In genomic region chr4:118753685-118754084, GRCh38 we compare ENCODE assay signal across 23 cellular contexts.
DNase-seq lines count a peak whose midpoint lies in the region; ATAC-seq and TF ChIP-seq lines count a peak whose summit lies in the region.
"Had no signal": no experiment of that assay in that cellular context is flagged by ENCODE, and none has a peak within 500 bp of the region (broad histone marks: within the 10 kb centered on the region; RNA-seq: fewer than 3 reads in every experiment).

No MANE protein-coding gene starts in this region.

- H3K27ac ChIP-seq in right atrium auricular region (peak overlapping the region; percentile 28 to 75), esophagus muscularis mucosa (replicated peaks in 1 of 4) (peak overlapping the region; percentile 76 to 91 (median 82)), rectal smooth muscle tissue (ENCODE audit: low read depth, low read length) (peak overlapping the region; percentile 84), vagina (peak overlapping the region; percentile 89)
- H3K27ac ChIP-seq in effector memory CD4-positive, alpha-beta T cell (ENCODE audit: insufficient read depth, low read length, poor library complexity, severe bottlenecking) = no peak overlapping the region
- H3K27ac ChIP-seq: C4-2B had no signal

- no peak overlapping the region for H3K4me3 ChIP-seq in right atrium auricular region
- H3K4me3 ChIP-seq in esophagus muscularis mucosa = no peak overlapping the region
- H3K4me3 ChIP-seq in rectal smooth muscle tissue (ENCODE audit: low read length) = no peak overlapping the region
- no peak overlapping the region for H3K4me3 ChIP-seq in vagina
- no peak overlapping the region for H3K4me3 ChIP-seq in effector memory CD4-positive, alpha-beta T cell (ENCODE audit: insufficient read depth, low read depth, low read length, poor library complexity, severe bottlenecking)
- H3K4me3 ChIP-seq: adrenal gland, lung, MG63 had no signal

- WGBS in esophagus muscularis mucosa = 65% methylated on average over 1 of the region's 1 CpG

- DNase-seq in right atrium auricular region (ENCODE audit: low spot score) = no peak
- DNase-seq in Right ventricle myocardium superior = no peak
- no peak for DNase-seq in esophagus muscularis mucosa (ENCODE audit: extremely low spot score)
- no peak for DNase-seq in vagina (ENCODE audit: extremely low spot score in 2 of 2)
- DNase-seq in effector memory CD4-positive, alpha-beta T cell = no peak
- no peak for DNase-seq in Kasumi-1 (lab: John Stamatoyannopoulos, UW)
- no peak for DNase-seq in activated T-cell treated with anti-CD3 and anti-CD28 coated beads for 4 hours
- DNase-seq: activated CD4-positive, CD25-positive, alpha-beta regulatory T cell treated with anti-CD3 and anti-CD28 coated beads, Interleukin-2, amount 50 U/mL, for 72 hours; activated CD8-positive, alpha-beta T cell treated with anti-CD3 and anti-CD28 coated beads, Interleukin-2, amount 10 ng/mL, durations not matched to agents 7 days and 5 days; activated naive CD4-positive, alpha-beta T cell; activated T-cell treated with anti-CD3 and anti-CD28 coated beads, Interleukin-2, amount 50 U/mL, for 24 hours; adrenal gland; foreskin fibroblast; islet precursor cell; MG63; NCI-H1436; NCI-H2171; NCI-H526; nucleus accumbens; RPMI8226 had no signal

- TF ChIP-seq CTCF in right atrium auricular region (IDR thresholded peaks at IDR 0.05) (no peak), esophagus muscularis mucosa (IDR thresholded peaks at IDR 0.05) (no peak), vagina (IDR thresholded peaks at IDR 0.05) (no peak)

- no peak for ATAC-seq in Right ventricle myocardium superior (ENCODE audit: poor library complexity)
- ATAC-seq: activated CD8-positive, alpha-beta T cell treated with anti-CD3 and anti-CD28 coated beads, Interleukin-2, amount 10 ng/mL, durations not matched to agents 7 days and 5 days had no signal

- intact Hi-C loops in Right ventricle myocardium superior (cut with DNase I) = no loop called here
- intact Hi-C loops in esophagus muscularis mucosa (cut with DNase I) = no loop called here
- intact Hi-C loops in vagina (cut with DNase I) = no loop called here

- TF ChIP-seq POLR2A in esophagus muscularis mucosa (IDR thresholded peaks at IDR 0.05; ENCODE audit: low read depth) = no peak
- TF ChIP-seq POLR2A in vagina (IDR thresholded peaks at IDR 0.05) = no peak

- H3K4me1 ChIP-seq in right atrium auricular region (peaks cover 0 to 78% of the 10 kb centered on the region in 2 donors), esophagus muscularis mucosa (peaks cover 49 to 97% (median 89%) of the 10 kb centered on the region in 4 donors), rectal smooth muscle tissue (ENCODE audit: control insufficient read depth, insufficient read depth, low read length) (peaks cover 47% of the 10 kb centered on the region), vagina (peaks cover 67% of the 10 kb centered on the region)
- no peaks in the 10 kb centered on the region for H3K4me1 ChIP-seq in effector memory CD4-positive, alpha-beta T cell (ENCODE audit: control insufficient read depth, insufficient read depth, low read length, poor library complexity, severe bottlenecking)

- H3K27me3 ChIP-seq in right atrium auricular region = no peaks in the 10 kb centered on the region
- no peaks in the 10 kb centered on the region for H3K27me3 ChIP-seq in esophagus muscularis mucosa
- no peaks in the 10 kb centered on the region for H3K27me3 ChIP-seq in rectal smooth muscle tissue (ENCODE audit: control insufficient read depth, insufficient read depth, low read length)
- H3K27me3 ChIP-seq in vagina = no peaks in the 10 kb centered on the region
- H3K27me3 ChIP-seq in effector memory CD4-positive, alpha-beta T cell (replicated peaks; ENCODE audit: control insufficient read depth, insufficient read depth, low read length, poor library complexity, severe bottlenecking) = no peaks in the 10 kb centered on the region
- H3K27me3 ChIP-seq: adrenal gland, MG63 had no signal

- H3K9ac ChIP-seq in rectal smooth muscle tissue (ENCODE audit: low read length) = no peak overlapping the region

- peaks cover 24% of the 10 kb centered on the region for H3K36me3 ChIP-seq in right atrium auricular region
- peaks cover 0 to 17% (median 8%) of the 10 kb centered on the region in 4 donors for H3K36me3 ChIP-seq in esophagus muscularis mucosa
- H3K36me3 ChIP-seq in rectal smooth muscle tissue (ENCODE audit: control insufficient read depth, insufficient read depth, low read length) = no peaks in the 10 kb centered on the region
- peaks cover 0 to 9% of the 10 kb centered on the region in 2 donors for H3K36me3 ChIP-seq in vagina
- H3K36me3 ChIP-seq in effector memory CD4-positive, alpha-beta T cell (ENCODE audit: control insufficient read depth, insufficient read depth, low read length) = peaks cover 20% of the 10 kb centered on the region

- TF ChIP-seq EP300 in esophagus muscularis mucosa (IDR thresholded peaks at IDR 0.05) = no peak

- H3K9me3 ChIP-seq in right atrium auricular region = no peaks in the 10 kb centered on the region
- no peaks in the 10 kb centered on the region for H3K9me3 ChIP-seq in esophagus muscularis mucosa
- no peaks in the 10 kb centered on the region for H3K9me3 ChIP-seq in vagina
- H3K9me3 ChIP-seq in effector memory CD4-positive, alpha-beta T cell (ENCODE audit: control insufficient read depth, low read length) = no peaks in the 10 kb centered on the region
- H3K9me3 ChIP-seq: adrenal gland, MG63 had no signal
